ENCODE assay signal across 8 cellular contexts in genomic region chr19:47742636-47743035, GRCh38. TPM values are rescaled to one million over a fixed set of nuclear protein-coding genes. Genes with fewer than 3 reads are reported as not detected.
DNase-seq lines count a peak whose midpoint lies in the region; ATAC-seq, FAIRE-seq and TF ChIP-seq lines count a peak whose summit lies in the region.

No MANE protein-coding gene starts in this region.

- H3K79me2 ChIP-seq in keratinocyte (ENCODE audit: control insufficient read depth, insufficient read depth, low read length): peaks cover 17% of the 10 kb centered on the region

- peaks cover 12 to 21% of the 10 kb centered on the region in 2 experiments for H3K36me3 ChIP-seq in keratinocyte (ENCODE audit: control insufficient read depth in 2 of 2, extremely low read depth in 1 of 2, insufficient read depth in 2 of 2, low read length in 2 of 2)

- H4K20me1 ChIP-seq in keratinocyte (ENCODE audit: control insufficient read depth, extremely low read depth, insufficient read depth, low read length): no peaks in the 10 kb centered on the region

- H3K4me2 ChIP-seq in keratinocyte (ENCODE audit: control insufficient read depth, extremely low read depth, insufficient read depth, low read depth, low read length): peak overlapping the region; percentile 54

- no peak overlapping the region for H2AFZ ChIP-seq in keratinocyte (ENCODE audit: control insufficient read depth, low read length)

- peaks cover 29% of the 10 kb centered on the region for H3K4me1 ChIP-seq in keratinocyte (ENCODE audit: control insufficient read depth, extremely low read depth, insufficient read depth, low read length)

- FAIRE-seq in keratinocyte (lab: Jason Lieb, UNC): no peak

- ATAC-seq in stimulated activated naive B cell treated with anti-CD40 and anti-IgM and Interleukin-4, amounts not matched to agents 10 μg/mL and 1 μg/mL and 100 μg/mL, for 72 hours (replicated peaks): no peak
- ATAC-seq in HG03354 (IDR thresholded peaks at IDR 0.05; ENCODE audit: poor library complexity, severe bottlenecking, unreplicated experiment): no peak

- H3K4me3 ChIP-seq in HFF-Myc (replicated peaks; ENCODE audit: low read depth, low read length): peak overlapping the region; percentile 36
- no peak overlapping the region for H3K4me3 ChIP-seq in keratinocyte (ENCODE audit: control insufficient read depth in 2 of 3, extremely low read depth in 1 of 3, insufficient read depth in 2 of 3, low read depth in 1 of 3, low read length in 3 of 3)

- peaks cover 12 to 31% of the 10 kb centered on the region in 2 donors for H3K4me1 Mint-ChIP-seq in stimulated activated naive B cell treated with anti-CD40 and anti-IgM and Interleukin-4, amounts not matched to agents 10 μg/mL and 1 μg/mL and 100 μg/mL, for 72 hours

- H3K27ac Mint-ChIP-seq in stimulated activated naive B cell treated with anti-CD40 and anti-IgM and Interleukin-4, amounts not matched to agents 10 μg/mL and 1 μg/mL and 100 μg/mL, for 72 hours: peak overlapping the region; percentile 51

- no peaks in the 10 kb centered on the region for H3K9me1 ChIP-seq in keratinocyte (ENCODE audit: control insufficient read depth, extremely low read depth, insufficient read depth, low read length)

- no peaks in the 10 kb centered on the region for H3K27me3 Mint-ChIP-seq in stimulated activated naive B cell treated with anti-CD40 and anti-IgM and Interleukin-4, amounts not matched to agents 10 μg/mL and 1 μg/mL and 100 μg/mL, for 72 hours

- TF ChIP-seq CTCF in HFF-Myc (IDR thresholded peaks at IDR 0.05; ENCODE audit: low read depth, low read length, missing control alignments): no peak
- no peak for TF ChIP-seq CTCF in keratinocyte (optimal IDR thresholded peaks at IDR 0.05 in 1 of 3, IDR thresholded peaks at IDR 0.05 in 1 of 3, conservative IDR thresholded peaks at IDR 0.05 in 1 of 3; ENCODE audit: extremely low read depth in 1 of 3, insufficient read depth in 2 of 3, low read length in 3 of 3)

- no peak for DNase-seq in HFF-Myc (ENCODE audit: extremely low read depth, low read depth)
- peak; percentile 40 for DNase-seq in amniotic epithelial cell (ENCODE audit: low read depth)
- no peak for DNase-seq in keratinocyte (ENCODE audit: low read depth, low spot score)
- no peak for DNase-seq in stimulated activated naive B cell treated with anti-CD40 and anti-IgM and Interleukin-4, amounts not matched to agents 10 μg/mL and 1 μg/mL and 100 μg/mL, for 72 hours
- no peak for DNase-seq in NOMO-1 treated with dmso at 0.1 percent for 144 hours (lab: John Stamatoyannopoulos, UW; ENCODE audit: unreplicated experiment)
- DNase-seq in GF-D8 (lab: John Stamatoyannopoulos, UW): no peak
- no peak for DNase-seq in DMS114 treated with DMSO at 0.1 percent for 48 hours (lab: John Stamatoyannopoulos, UW; ENCODE audit: unreplicated experiment)

- peak overlapping the region; percentile 78 for H3K9ac ChIP-seq in keratinocyte (ENCODE audit: control insufficient read depth, extremely low read depth, insufficient read depth, low read length)

- H3K27ac ChIP-seq in keratinocyte (ENCODE audit: control insufficient read depth, insufficient read depth, low read length): peak overlapping the region; percentile 95

- H3K27me3 ChIP-seq in keratinocyte (ENCODE audit: control insufficient read depth, extremely low read depth, insufficient read depth, low read length): no peaks in the 10 kb centered on the region

- H3K4me3 Mint-ChIP-seq in stimulated activated naive B cell treated with anti-CD40 and anti-IgM and Interleukin-4, amounts not matched to agents 10 μg/mL and 1 μg/mL and 100 μg/mL, for 72 hours: peak overlapping the region in 1 of 2 donors; percentile 89

- H3K9me3 ChIP-seq in keratinocyte (ENCODE audit: control insufficient read depth, low read depth, low read length): no peaks in the 10 kb centered on the region

- dilution Hi-C loops in keratinocyte (cut with MboI; ENCODE audit: extremely low pct_ligation_motif_present, low sequenced_read_pairs): no loop called here

- peaks cover 0 to 10% of the 10 kb centered on the region in 2 donors for H3K36me3 Mint-ChIP-seq in stimulated activated naive B cell treated with anti-CD40 and anti-IgM and Interleukin-4, amounts not matched to agents 10 μg/mL and 1 μg/mL and 100 μg/mL, for 72 hours

- H3K9me3 Mint-ChIP-seq in stimulated activated naive B cell treated with anti-CD40 and anti-IgM and Interleukin-4, amounts not matched to agents 10 μg/mL and 1 μg/mL and 100 μg/mL, for 72 hours: peaks cover 0 to 4% of the 10 kb centered on the region in 2 donors

RNA-seq across cellular contexts. Expression of gene NOP53, which starts 2.7 kb away (rescaled TPM):
- 64.5 to 80.2 TPM (median 73.9 TPM) in 3 replicates for polyA plus RNA-seq in keratinocyte
- 126 TPM for polyA plus RNA-seq in keratinocyte (2011; ENCODE audit: low read depth)
- 33.7 and 90.4 TPM in 2 replicates for polyA plus RNA-seq in keratinocyte (2011; cell fraction: cytosol; rRNA removed)
- polyA plus RNA-seq in keratinocyte (2011; cell fraction: nucleus; rRNA removed): 50.2 and 59.6 TPM in 2 replicates
- polyA plus RNA-seq in keratinocyte (2012; ENCODE audit: low replicate concordance): 137 and 149 TPM in 2 replicates
- 29.1 to 62.5 TPM (median 32.3 TPM) in 3 replicates for polyA minus RNA-seq in keratinocyte
- polyA minus RNA-seq in keratinocyte (2011; cell fraction: cytosol; rRNA and poly(A)+ RNA removed): 129 TPM
- 28.0 and 30.9 TPM in 2 replicates for polyA minus RNA-seq in keratinocyte (2011; cell fraction: nucleus; rRNA and poly(A)+ RNA removed)

RNA-seq across cellular contexts. Expression of gene EHD2, which starts 29.4 kb away (rescaled TPM):
- polyA plus RNA-seq in keratinocyte: 18.3 to 48.5 TPM (median 23.7 TPM) in 3 replicates
- 35.1 TPM for polyA plus RNA-seq in keratinocyte (2011; ENCODE audit: low read depth)
- 43.9 and 91.5 TPM in 2 replicates for polyA plus RNA-seq in keratinocyte (2011; cell fraction: cytosol; rRNA removed)
- polyA plus RNA-seq in keratinocyte (2011; cell fraction: nucleus; rRNA removed): 95.6 and 141 TPM in 2 replicates
- 71.1 and 183 TPM in 2 replicates for polyA plus RNA-seq in keratinocyte (2012; ENCODE audit: low replicate concordance)
- 26.8 to 216 TPM (median 31.6 TPM) in 3 replicates for polyA minus RNA-seq in keratinocyte
- 198 TPM for polyA minus RNA-seq in keratinocyte (2011; cell fraction: cytosol; rRNA and poly(A)+ RNA removed)
- 114 and 133 TPM in 2 replicates for polyA minus RNA-seq in keratinocyte (2011; cell fraction: nucleus; rRNA and poly(A)+ RNA removed)

RNA-seq across cellular contexts. Expression of gene SELENOW, which starts 35.9 kb away (rescaled TPM):
- polyA plus RNA-seq in keratinocyte: 421 to 777 TPM (median 509 TPM) in 3 replicates
- polyA plus RNA-seq in keratinocyte (2011; ENCODE audit: low read depth): 95.6 TPM
- 628 and 828 TPM in 2 replicates for polyA plus RNA-seq in keratinocyte (2011; cell fraction: cytosol; rRNA removed)
- polyA plus RNA-seq in keratinocyte (2011; cell fraction: nucleus; rRNA removed): 193 and 224 TPM in 2 replicates
- polyA plus RNA-seq in keratinocyte (2012; ENCODE audit: low replicate concordance): 242 and 370 TPM in 2 replicates
- 130 to 266 TPM (median 265 TPM) in 3 replicates for polyA minus RNA-seq in keratinocyte
- 221 TPM for polyA minus RNA-seq in keratinocyte (2011; cell fraction: cytosol; rRNA and poly(A)+ RNA removed)
- 38.6 and 40.7 TPM in 2 replicates for polyA minus RNA-seq in keratinocyte (2011; cell fraction: nucleus; rRNA and poly(A)+ RNA removed)
